In genomic region chr18:36572135-36572856, GRCh38 we compare ENCODE assay signal across 8 cellular contexts.
DNase-seq lines count a peak whose midpoint lies in the region; ATAC-seq and TF ChIP-seq lines count a peak whose summit lies in the region.

No MANE protein-coding gene starts in this region.

- ATAC-seq in GM21723 (IDR thresholded peaks at IDR 0.05; ENCODE audit: unreplicated experiment) = peak; percentile 55
- peak in 1 of 2 donors; percentile 74 for ATAC-seq in upper lobe of left lung (ENCODE audit: low FRiP score in 2 of 2)
- ATAC-seq in GM21619 (IDR thresholded peaks at IDR 0.05; ENCODE audit: unreplicated experiment) = no peak

- DNase-seq in D341Med (ENCODE audit: low spot score) (peak; percentile 75), NCI-H2227 (lab: John Stamatoyannopoulos, UW; ENCODE audit: unreplicated experiment) (peak; percentile 76), kidney epithelial cell (ENCODE audit: low read depth) (no peak), upper lobe of left lung (no peak), NCI-H774 (lab: John Stamatoyannopoulos, UW) (no peak)

- no peaks in the 10 kb centered on the region for H3K27me3 ChIP-seq in kidney epithelial cell (ENCODE audit: control insufficient read depth, insufficient read depth, low read length)
- H3K27me3 ChIP-seq in upper lobe of left lung = no peaks in the 10 kb centered on the region

- peak overlapping the region; percentile 2 to 71 (median 65) for H3K27ac Mint-ChIP-seq in brain

- H3K36me3 ChIP-seq in kidney epithelial cell (ENCODE audit: control insufficient read depth, insufficient read depth, low read length) (no peaks in the 10 kb centered on the region), upper lobe of left lung (no peaks in the 10 kb centered on the region)

- H3K4me3 ChIP-seq in kidney epithelial cell (ENCODE audit: low read depth, low read length) = no peak overlapping the region
- H3K4me3 ChIP-seq in upper lobe of left lung = no peak overlapping the region

- H3K36me3 Mint-ChIP-seq in brain = peaks cover under 1% of the 10 kb centered on the region

- H3K27me3 Mint-ChIP-seq in brain = no peaks in the 10 kb centered on the region

- WGBS in upper lobe of left lung, 2 donors = 21 to 23% methylated on average over 10 of the region's 10 CpGs

- no peak for TF ChIP-seq EP300 in upper lobe of left lung (IDR thresholded peaks at IDR 0.05)

- H3K4me1 ChIP-seq in upper lobe of left lung = no peaks in the 10 kb centered on the region

- H3K9me3 ChIP-seq in upper lobe of left lung = no peaks in the 10 kb centered on the region

- H3K4me1 Mint-ChIP-seq in brain = peaks cover 32% of the 10 kb centered on the region

- peak; percentile 77 to 79 for TF ChIP-seq CTCF in brain (conservative IDR thresholded peaks at IDR 0.05)
- TF ChIP-seq CTCF in kidney epithelial cell (IDR thresholded peaks at IDR 0.05; ENCODE audit: insufficient read depth, low read length, poor library complexity, severe bottlenecking) = peak; percentile 68
- TF ChIP-seq CTCF in upper lobe of left lung (IDR thresholded peaks at IDR 0.05) = peak in 4 of 6 experiments; percentile 19 to 25 (median 22)

- H3K4me3 Mint-ChIP-seq in brain = peak overlapping the region in 1 of 5 experiments; percentile 27

- no peak overlapping the region for H3K27ac ChIP-seq in upper lobe of left lung

- H3K9me3 Mint-ChIP-seq in brain = peaks cover 0 to under 1% (median 0%) of the 10 kb centered on the region in 5 experiments

- TF ChIP-seq POLR2A in upper lobe of left lung (IDR thresholded peaks at IDR 0.05) = no peak

Comparison
In these comparisons a context has a peak if more than half of its experiments do, and no peak if none do; other contexts are left out.
1. DNase-seq: peak in D341Med (single experiment) and NCI-H2227 (single experiment); none in kidney epithelial cell (single experiment), upper lobe of left lung (0 of 2) and NCI-H774 (single experiment).
2. CTCF ChIP-seq: peak in every context shown above with its lines; median percentile 78 in brain; 68 in kidney epithelial cell; 22 in upper lobe of left lung.